Comparison of ENCODE assay signal across 1 cellular context in the genomic region with DNA sequence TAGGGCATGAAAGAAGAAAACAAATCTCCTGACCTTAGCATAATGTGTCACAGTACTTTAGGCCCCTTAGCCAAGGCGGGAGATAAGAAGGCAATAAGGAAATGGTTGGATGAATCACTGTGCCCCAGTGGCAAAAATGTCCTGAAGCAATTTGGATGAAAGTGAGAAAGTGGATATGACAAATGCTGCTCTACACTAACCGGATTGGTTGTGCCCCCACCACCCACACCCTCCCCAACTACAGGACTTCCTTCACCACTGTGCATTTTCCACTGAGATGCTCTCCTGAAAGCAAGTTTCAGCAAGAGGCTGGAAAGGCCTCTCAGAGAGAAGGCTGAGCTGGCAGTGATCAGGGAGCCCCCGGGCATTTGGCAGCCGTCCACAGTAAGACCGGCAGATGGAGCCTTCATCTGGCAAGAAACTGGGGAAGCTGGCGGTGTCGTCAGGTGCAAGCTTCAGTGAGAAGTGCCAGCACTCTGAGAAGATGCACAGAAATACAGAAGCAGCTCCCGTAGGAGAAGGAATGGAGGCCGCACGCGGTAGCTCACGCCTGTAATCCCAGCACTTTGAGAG.
TF ChIP-seq lines count a peak whose summit lies in the region.

No MANE protein-coding gene starts in this region.

TF ChIP-seq in HEK293, 187 proteins besides CTCF, POLR2A, EP300 and RAD21 (continued from another document and continues in another):
- TF ChIP-seq, protein P1, sequence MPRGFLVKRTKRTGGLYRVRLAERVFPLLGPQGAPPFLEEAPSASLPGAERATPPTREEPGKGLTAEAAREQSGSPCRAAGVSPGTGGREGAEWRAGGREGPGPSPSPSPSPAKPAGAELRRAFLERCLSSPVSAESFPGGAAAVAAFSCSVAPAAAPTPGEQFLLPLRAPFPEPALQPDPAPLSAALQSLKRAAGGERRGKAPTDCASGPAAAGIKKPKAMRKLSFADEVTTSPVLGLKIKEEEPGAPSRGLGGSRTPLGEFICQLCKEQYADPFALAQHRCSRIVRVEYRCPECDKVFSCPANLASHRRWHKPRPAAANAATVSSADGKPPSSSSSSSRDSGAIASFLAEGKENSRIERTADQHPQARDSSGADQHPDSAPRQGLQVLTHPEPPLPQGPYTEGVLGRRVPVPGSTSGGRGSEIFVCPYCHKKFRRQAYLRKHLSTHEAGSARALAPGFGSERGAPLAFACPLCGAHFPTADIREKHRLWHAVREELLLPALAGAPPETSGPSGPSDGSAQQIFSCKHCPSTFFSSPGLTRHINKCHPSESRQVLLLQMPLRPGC (tag by site-specific recombination; IDR thresholded peaks at IDR 0.05), result no peak
- no peak for TF ChIP-seq ZNF169 (tag by site-specific recombination; IDR thresholded peaks at IDR 0.05)
- TF ChIP-seq, protein P2, sequence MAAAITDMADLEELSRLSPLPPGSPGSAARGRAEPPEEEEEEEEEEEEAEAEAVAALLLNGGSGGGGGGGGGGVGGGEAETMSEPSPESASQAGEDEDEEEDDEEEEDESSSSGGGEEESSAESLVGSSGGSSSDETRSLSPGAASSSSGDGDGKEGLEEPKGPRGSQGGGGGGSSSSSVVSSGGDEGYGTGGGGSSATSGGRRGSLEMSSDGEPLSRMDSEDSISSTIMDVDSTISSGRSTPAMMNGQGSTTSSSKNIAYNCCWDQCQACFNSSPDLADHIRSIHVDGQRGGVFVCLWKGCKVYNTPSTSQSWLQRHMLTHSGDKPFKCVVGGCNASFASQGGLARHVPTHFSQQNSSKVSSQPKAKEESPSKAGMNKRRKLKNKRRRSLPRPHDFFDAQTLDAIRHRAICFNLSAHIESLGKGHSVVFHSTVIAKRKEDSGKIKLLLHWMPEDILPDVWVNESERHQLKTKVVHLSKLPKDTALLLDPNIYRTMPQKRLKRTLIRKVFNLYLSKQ (tag by site-specific recombination; IDR thresholded peaks at IDR 0.05; ENCODE audit: borderline replicate concordance), result no peak
- no peak for TF ChIP-seq ZSCAN16 (tag by site-specific recombination; IDR thresholded peaks at IDR 0.05)
- TF ChIP-seq, protein P3, sequence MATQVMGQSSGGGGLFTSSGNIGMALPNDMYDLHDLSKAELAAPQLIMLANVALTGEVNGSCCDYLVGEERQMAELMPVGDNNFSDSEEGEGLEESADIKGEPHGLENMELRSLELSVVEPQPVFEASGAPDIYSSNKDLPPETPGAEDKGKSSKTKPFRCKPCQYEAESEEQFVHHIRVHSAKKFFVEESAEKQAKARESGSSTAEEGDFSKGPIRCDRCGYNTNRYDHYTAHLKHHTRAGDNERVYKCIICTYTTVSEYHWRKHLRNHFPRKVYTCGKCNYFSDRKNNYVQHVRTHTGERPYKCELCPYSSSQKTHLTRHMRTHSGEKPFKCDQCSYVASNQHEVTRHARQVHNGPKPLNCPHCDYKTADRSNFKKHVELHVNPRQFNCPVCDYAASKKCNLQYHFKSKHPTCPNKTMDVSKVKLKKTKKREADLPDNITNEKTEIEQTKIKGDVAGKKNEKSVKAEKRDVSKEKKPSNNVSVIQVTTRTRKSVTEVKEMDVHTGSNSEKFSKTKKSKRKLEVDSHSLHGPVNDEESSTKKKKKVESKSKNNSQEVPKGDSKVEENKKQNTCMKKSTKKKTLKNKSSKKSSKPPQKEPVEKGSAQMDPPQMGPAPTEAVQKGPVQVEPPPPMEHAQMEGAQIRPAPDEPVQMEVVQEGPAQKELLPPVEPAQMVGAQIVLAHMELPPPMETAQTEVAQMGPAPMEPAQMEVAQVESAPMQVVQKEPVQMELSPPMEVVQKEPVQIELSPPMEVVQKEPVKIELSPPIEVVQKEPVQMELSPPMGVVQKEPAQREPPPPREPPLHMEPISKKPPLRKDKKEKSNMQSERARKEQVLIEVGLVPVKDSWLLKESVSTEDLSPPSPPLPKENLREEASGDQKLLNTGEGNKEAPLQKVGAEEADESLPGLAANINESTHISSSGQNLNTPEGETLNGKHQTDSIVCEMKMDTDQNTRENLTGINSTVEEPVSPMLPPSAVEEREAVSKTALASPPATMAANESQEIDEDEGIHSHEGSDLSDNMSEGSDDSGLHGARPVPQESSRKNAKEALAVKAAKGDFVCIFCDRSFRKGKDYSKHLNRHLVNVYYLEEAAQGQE (tag by site-specific recombination; IDR thresholded peaks at IDR 0.05), result no peak
- no peak for TF ChIP-seq ZNF76 (tag by site-specific recombination; IDR thresholded peaks at IDR 0.05; ENCODE audit: borderline replicate concordance, low read depth)
- TF ChIP-seq, protein P4, sequence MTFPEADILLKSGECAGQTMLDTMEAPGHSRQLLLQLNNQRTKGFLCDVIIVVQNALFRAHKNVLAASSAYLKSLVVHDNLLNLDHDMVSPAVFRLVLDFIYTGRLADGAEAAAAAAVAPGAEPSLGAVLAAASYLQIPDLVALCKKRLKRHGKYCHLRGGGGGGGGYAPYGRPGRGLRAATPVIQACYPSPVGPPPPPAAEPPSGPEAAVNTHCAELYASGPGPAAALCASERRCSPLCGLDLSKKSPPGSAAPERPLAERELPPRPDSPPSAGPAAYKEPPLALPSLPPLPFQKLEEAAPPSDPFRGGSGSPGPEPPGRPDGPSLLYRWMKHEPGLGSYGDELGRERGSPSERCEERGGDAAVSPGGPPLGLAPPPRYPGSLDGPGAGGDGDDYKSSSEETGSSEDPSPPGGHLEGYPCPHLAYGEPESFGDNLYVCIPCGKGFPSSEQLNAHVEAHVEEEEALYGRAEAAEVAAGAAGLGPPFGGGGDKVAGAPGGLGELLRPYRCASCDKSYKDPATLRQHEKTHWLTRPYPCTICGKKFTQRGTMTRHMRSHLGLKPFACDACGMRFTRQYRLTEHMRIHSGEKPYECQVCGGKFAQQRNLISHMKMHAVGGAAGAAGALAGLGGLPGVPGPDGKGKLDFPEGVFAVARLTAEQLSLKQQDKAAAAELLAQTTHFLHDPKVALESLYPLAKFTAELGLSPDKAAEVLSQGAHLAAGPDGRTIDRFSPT (tag by site-specific recombination; IDR thresholded peaks at IDR 0.05), result no peak
- TF ChIP-seq, protein P5, sequence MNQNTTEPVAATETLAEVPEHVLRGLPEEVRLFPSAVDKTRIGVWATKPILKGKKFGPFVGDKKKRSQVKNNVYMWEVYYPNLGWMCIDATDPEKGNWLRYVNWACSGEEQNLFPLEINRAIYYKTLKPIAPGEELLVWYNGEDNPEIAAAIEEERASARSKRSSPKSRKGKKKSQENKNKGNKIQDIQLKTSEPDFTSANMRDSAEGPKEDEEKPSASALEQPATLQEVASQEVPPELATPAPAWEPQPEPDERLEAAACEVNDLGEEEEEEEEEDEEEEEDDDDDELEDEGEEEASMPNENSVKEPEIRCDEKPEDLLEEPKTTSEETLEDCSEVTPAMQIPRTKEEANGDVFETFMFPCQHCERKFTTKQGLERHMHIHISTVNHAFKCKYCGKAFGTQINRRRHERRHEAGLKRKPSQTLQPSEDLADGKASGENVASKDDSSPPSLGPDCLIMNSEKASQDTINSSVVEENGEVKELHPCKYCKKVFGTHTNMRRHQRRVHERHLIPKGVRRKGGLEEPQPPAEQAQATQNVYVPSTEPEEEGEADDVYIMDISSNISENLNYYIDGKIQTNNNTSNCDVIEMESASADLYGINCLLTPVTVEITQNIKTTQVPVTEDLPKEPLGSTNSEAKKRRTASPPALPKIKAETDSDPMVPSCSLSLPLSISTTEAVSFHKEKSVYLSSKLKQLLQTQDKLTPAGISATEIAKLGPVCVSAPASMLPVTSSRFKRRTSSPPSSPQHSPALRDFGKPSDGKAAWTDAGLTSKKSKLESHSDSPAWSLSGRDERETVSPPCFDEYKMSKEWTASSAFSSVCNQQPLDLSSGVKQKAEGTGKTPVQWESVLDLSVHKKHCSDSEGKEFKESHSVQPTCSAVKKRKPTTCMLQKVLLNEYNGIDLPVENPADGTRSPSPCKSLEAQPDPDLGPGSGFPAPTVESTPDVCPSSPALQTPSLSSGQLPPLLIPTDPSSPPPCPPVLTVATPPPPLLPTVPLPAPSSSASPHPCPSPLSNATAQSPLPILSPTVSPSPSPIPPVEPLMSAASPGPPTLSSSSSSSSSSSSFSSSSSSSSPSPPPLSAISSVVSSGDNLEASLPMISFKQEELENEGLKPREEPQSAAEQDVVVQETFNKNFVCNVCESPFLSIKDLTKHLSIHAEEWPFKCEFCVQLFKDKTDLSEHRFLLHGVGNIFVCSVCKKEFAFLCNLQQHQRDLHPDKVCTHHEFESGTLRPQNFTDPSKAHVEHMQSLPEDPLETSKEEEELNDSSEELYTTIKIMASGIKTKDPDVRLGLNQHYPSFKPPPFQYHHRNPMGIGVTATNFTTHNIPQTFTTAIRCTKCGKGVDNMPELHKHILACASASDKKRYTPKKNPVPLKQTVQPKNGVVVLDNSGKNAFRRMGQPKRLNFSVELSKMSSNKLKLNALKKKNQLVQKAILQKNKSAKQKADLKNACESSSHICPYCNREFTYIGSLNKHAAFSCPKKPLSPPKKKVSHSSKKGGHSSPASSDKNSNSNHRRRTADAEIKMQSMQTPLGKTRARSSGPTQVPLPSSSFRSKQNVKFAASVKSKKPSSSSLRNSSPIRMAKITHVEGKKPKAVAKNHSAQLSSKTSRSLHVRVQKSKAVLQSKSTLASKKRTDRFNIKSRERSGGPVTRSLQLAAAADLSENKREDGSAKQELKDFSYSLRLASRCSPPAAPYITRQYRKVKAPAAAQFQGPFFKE (tag by site-specific recombination; IDR thresholded peaks at IDR 0.05; ENCODE audit: borderline replicate concordance), result no peak
- TF ChIP-seq ZNF571 (tag by site-specific recombination; IDR thresholded peaks at IDR 0.05), result no peak
- TF ChIP-seq, protein P6, sequence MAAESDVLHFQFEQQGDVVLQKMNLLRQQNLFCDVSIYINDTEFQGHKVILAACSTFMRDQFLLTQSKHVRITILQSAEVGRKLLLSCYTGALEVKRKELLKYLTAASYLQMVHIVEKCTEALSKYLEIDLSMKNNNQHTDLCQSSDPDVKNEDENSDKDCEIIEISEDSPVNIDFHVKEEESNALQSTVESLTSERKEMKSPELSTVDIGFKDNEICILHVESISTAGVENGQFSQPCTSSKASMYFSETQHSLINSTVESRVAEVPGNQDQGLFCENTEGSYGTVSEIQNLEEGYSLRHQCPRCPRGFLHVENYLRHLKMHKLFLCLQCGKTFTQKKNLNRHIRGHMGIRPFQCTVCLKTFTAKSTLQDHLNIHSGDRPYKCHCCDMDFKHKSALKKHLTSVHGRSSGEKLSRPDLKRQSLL (tag by site-specific recombination; IDR thresholded peaks at IDR 0.05), result no peak
- 0 out of 2 replicates have a peak, but pooled peaks have one; percentile 28 for TF ChIP-seq FEZF1 (tag by site-specific recombination; IDR thresholded peaks at IDR 0.05)
- no peak for TF ChIP-seq ZNF157 (tag by site-specific recombination; IDR thresholded peaks at IDR 0.05)
- no peak for TF ChIP-seq ZNF473 (tag by site-specific recombination; IDR thresholded peaks at IDR 0.05)
- TF ChIP-seq ZNF670 (tag by site-specific recombination; IDR thresholded peaks at IDR 0.05; ENCODE audit: low read depth), result no peak
- TF ChIP-seq ZSCAN23 (tag by site-specific recombination; IDR thresholded peaks at IDR 0.05), result no peak
- TF ChIP-seq, protein P7, sequence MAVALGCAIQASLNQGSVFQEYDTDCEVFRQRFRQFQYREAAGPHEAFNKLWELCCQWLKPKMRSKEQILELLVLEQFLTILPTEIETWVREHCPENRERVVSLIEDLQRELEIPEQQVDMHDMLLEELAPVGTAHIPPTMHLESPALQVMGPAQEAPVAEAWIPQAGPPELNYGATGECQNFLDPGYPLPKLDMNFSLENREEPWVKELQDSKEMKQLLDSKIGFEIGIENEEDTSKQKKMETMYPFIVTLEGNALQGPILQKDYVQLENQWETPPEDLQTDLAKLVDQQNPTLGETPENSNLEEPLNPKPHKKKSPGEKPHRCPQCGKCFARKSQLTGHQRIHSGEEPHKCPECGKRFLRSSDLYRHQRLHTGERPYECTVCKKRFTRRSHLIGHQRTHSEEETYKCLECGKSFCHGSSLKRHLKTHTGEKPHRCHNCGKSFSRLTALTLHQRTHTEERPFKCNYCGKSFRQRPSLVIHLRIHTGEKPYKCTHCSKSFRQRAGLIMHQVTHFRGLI (tag by site-specific recombination; IDR thresholded peaks at IDR 0.05), result no peak
- no peak for TF ChIP-seq ZNF548 (tag by site-specific recombination; IDR thresholded peaks at IDR 0.05)
- TF ChIP-seq ZNF266 (tag by site-specific recombination; IDR thresholded peaks at IDR 0.05; ENCODE audit: low read depth), result no peak
- TF ChIP-seq, protein P8, sequence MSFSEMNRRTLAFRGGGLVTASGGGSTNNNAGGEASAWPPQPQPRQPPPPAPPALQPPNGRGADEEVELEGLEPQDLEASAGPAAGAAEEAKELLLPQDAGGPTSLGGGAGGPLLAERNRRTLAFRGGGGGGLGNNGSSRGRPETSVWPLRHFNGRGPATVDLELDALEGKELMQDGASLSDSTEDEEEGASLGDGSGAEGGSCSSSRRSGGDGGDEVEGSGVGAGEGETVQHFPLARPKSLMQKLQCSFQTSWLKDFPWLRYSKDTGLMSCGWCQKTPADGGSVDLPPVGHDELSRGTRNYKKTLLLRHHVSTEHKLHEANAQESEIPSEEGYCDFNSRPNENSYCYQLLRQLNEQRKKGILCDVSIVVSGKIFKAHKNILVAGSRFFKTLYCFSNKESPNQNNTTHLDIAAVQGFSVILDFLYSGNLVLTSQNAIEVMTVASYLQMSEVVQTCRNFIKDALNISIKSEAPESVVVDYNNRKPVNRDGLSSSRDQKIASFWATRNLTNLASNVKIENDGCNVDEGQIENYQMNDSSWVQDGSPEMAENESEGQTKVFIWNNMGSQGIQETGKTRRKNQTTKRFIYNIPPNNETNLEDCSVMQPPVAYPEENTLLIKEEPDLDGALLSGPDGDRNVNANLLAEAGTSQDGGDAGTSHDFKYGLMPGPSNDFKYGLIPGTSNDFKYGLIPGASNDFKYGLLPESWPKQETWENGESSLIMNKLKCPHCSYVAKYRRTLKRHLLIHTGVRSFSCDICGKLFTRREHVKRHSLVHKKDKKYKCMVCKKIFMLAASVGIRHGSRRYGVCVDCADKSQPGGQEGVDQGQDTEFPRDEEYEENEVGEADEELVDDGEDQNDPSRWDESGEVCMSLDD (tag by site-specific recombination; IDR thresholded peaks at IDR 0.05), result no peak
- TF ChIP-seq ZBTB17 (tag by site-specific recombination; IDR thresholded peaks at IDR 0.05), result peak; percentile 37; the same call in 1 of the 2 replicates
- no peak for TF ChIP-seq ZNF747 (tag by site-specific recombination; IDR thresholded peaks at IDR 0.05)
- TF ChIP-seq, protein P9, sequence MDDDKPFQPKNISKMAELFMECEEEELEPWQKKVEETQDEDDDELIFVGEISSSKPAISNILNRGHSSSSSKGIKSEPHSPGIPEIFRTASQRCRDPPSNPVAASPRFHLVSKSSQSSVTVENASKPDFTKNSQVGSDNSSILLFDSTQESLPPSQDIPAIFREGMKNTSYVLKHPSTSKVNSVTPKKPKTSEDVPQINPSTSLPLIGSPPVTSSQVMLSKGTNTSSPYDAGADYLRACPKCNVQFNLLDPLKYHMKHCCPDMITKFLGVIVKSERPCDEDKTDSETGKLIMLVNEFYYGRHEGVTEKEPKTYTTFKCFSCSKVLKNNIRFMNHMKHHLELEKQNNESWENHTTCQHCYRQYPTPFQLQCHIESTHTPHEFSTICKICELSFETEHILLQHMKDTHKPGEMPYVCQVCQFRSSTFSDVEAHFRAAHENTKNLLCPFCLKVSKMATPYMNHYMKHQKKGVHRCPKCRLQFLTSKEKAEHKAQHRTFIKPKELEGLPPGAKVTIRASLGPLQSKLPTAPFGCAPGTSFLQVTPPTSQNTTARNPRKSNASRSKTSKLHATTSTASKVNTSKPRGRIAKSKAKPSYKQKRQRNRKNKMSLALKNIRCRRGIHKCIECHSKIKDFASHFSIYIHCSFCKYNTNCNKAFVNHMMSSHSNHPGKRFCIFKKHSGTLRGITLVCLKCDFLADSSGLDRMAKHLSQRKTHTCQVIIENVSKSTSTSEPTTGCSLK (tag by site-specific recombination; IDR thresholded peaks at IDR 0.05), result no peak
- no peak for TF ChIP-seq ZFP3 (tag by site-specific recombination; IDR thresholded peaks at IDR 0.05; ENCODE audit: low read depth)
- TF ChIP-seq ZNF302 (tag by site-specific recombination; IDR thresholded peaks at IDR 0.05; ENCODE audit: low read depth), result no peak
- TF ChIP-seq EGR2 (tag by site-specific recombination; IDR thresholded peaks at IDR 0.05; ENCODE audit: low read depth), result no peak
- TF ChIP-seq YY2 (tag by site-specific recombination; IDR thresholded peaks at IDR 0.05), result no peak
